18 cellular contexts compared by ENCODE assay signal in genomic region chr9:35579130-35579529, GRCh38. TPM values are rescaled to one million over a fixed set of nuclear protein-coding genes. Genes with fewer than 3 reads are reported as not detected.
DNase-seq lines count a peak whose midpoint lies in the region; ATAC-seq and TF ChIP-seq lines count a peak whose summit lies in the region.
"Had no signal": no experiment of that assay in that cellular context is flagged by ENCODE, and none has a peak within 500 bp of the region (broad histone marks: within the 10 kb centered on the region; RNA-seq: fewer than 3 reads in every experiment).

No MANE protein-coding gene starts in this region.

- H3K4me3 Mint-ChIP-seq in activated B cell treated with CpG ODN at 0.5 μM for 24 hours: no peak overlapping the region
- H3K4me3 Mint-ChIP-seq in stimulated activated naive CD8-positive, alpha-beta T cell treated with anti-CD3 and anti-CD28 coated beads, Interleukin-15, Interleukin-2, amounts not matched to agents 100 ng/mL and 50 ng/mL, for 24 hours: no peak overlapping the region
- H3K4me3 Mint-ChIP-seq: nephron progenitor cell, T-cell had no signal

- peak in 2 of 3 donors; percentile 14 to 40 for DNase-seq in stimulated activated CD4-positive, alpha-beta T cell treated with anti-CD3 and anti-CD28 coated beads, Interleukin-12 subunit alpha, Interleukin-12 subunit beta, amount 100 ng/mL, for 48 hours (ENCODE audit: low read depth in 2 of 3, low spot score in 1 of 3)
- DNase-seq in stimulated activated CD4-positive, alpha-beta T cell treated with anti-CD3 and anti-CD28 coated beads, Interleukin-4, amount 100 ng/mL, for 4 hours: no peak
- no peak for DNase-seq in activated B cell treated with CpG ODN at 0.5 μM for 24 hours
- DNase-seq in epithelial cell of proximal tubule (ENCODE audit: low read depth): peak; percentile 2
- no peak for DNase-seq in cerebellar cortex (ENCODE audit: low spot score)
- DNase-seq in caudate nucleus (lab: John Stamatoyannopoulos, UW): no peak
- DNase-seq: BE2C, GF-D8, heart right ventricle, islet precursor cell, NCI-H1694 treated with DMSO at 0.1 percent for 48 hours, nephron progenitor cell, psoas muscle, T-cell had no signal

- peak overlapping the region; percentile 60 for H3K27ac Mint-ChIP-seq in activated B cell treated with CpG ODN at 0.5 μM for 24 hours
- peak overlapping the region; percentile 67 for H3K27ac Mint-ChIP-seq in stimulated activated naive CD8-positive, alpha-beta T cell treated with anti-CD3 and anti-CD28 coated beads, Interleukin-15, Interleukin-2, amounts not matched to agents 100 ng/mL and 50 ng/mL, for 24 hours
- H3K27ac Mint-ChIP-seq: nephron progenitor cell, T-cell had no signal

- CTCF ChIA-PET in activated B cell treated with CpG ODN at 0.5 μM for 24 hours (lab: Charles Lee): no interaction called here

- H3K27me3 Mint-ChIP-seq in activated B cell treated with CpG ODN at 0.5 μM for 24 hours: no peaks in the 10 kb centered on the region
- no peaks in the 10 kb centered on the region for H3K27me3 Mint-ChIP-seq in stimulated activated naive CD8-positive, alpha-beta T cell treated with anti-CD3 and anti-CD28 coated beads, Interleukin-15, Interleukin-2, amounts not matched to agents 100 ng/mL and 50 ng/mL, for 24 hours
- H3K27me3 Mint-ChIP-seq: T-cell had no signal

- peaks cover 14% of the 10 kb centered on the region for H3K9me3 Mint-ChIP-seq in activated B cell treated with CpG ODN at 0.5 μM for 24 hours
- H3K9me3 Mint-ChIP-seq in stimulated activated naive CD8-positive, alpha-beta T cell treated with anti-CD3 and anti-CD28 coated beads, Interleukin-15, Interleukin-2, amounts not matched to agents 100 ng/mL and 50 ng/mL, for 24 hours: peaks cover 27% of the 10 kb centered on the region

- H3K4me3 ChIP-seq in epithelial cell of proximal tubule (ENCODE audit: low read depth, low read length): no peak overlapping the region
- H3K4me3 ChIP-seq: cardiac muscle cell, heart right ventricle, psoas muscle, tibial nerve had no signal

- peaks cover 10% of the 10 kb centered on the region for H3K36me3 Mint-ChIP-seq in activated B cell treated with CpG ODN at 0.5 μM for 24 hours (ENCODE audit: low read depth)
- H3K36me3 Mint-ChIP-seq in stimulated activated naive CD8-positive, alpha-beta T cell treated with anti-CD3 and anti-CD28 coated beads, Interleukin-15, Interleukin-2, amounts not matched to agents 100 ng/mL and 50 ng/mL, for 24 hours (ENCODE audit: low read depth): peaks cover 39% of the 10 kb centered on the region

- intact Hi-C loops in activated B cell treated with CpG ODN at 0.5 μM for 24 hours (cut with micrococcal nuclease): no loop called here

- POLR2A ChIA-PET in activated B cell treated with CpG ODN at 0.5 μM for 24 hours (lab: Charles Lee): no interaction called here

- no peaks in the 10 kb centered on the region for H3K4me1 Mint-ChIP-seq in activated B cell treated with CpG ODN at 0.5 μM for 24 hours
- peaks cover 29% of the 10 kb centered on the region for H3K4me1 Mint-ChIP-seq in stimulated activated naive CD8-positive, alpha-beta T cell treated with anti-CD3 and anti-CD28 coated beads, Interleukin-15, Interleukin-2, amounts not matched to agents 100 ng/mL and 50 ng/mL, for 24 hours (ENCODE audit: low read depth)
- H3K4me1 Mint-ChIP-seq: nephron progenitor cell had no signal

- H3K27ac ChIP-seq in caudate nucleus (ENCODE audit: low read depth, low read length): no peak overlapping the region
- H3K27ac ChIP-seq: cardiac muscle cell, heart right ventricle, psoas muscle, tibial nerve had no signal

- ATAC-seq in activated B cell treated with CpG ODN at 0.5 μM for 24 hours (ENCODE audit: low read depth): peak; percentile 64
- ATAC-seq: heart right ventricle, T-cell had no signal

- TF ChIP-seq CTCF in activated B cell treated with CpG ODN at 0.5 μM for 24 hours (IDR thresholded peaks at IDR 0.05) (no peak), epithelial cell of proximal tubule (conservative IDR thresholded peaks at IDR 0.05; ENCODE audit: low read depth, low read length) (no peak)

RNA-seq across cellular contexts. Expression of gene TESK1, which starts 25.9 kb away (rescaled TPM):
- total RNA-seq in activated B cell treated with CpG ODN at 0.5 μM for 24 hours (48.7 and 51.9 TPM in 2 replicates), epithelial cell of proximal tubule (23.5 and 24.0 TPM in 2 replicates)

RNA-seq across cellular contexts. Expression of gene CD72, which starts 39.1 kb away (rescaled TPM):
- total RNA-seq in activated B cell treated with CpG ODN at 0.5 μM for 24 hours (118 and 125 TPM in 2 replicates), epithelial cell of proximal tubule (0.51 and 1.2 TPM in 2 replicates)
- total RNA-seq: NCI-H460 had no signal

Comparison
In these comparisons a context has a peak if more than half of its experiments do, and no peak if none do; other contexts are left out.
1. DNase-seq: peak in stimulated activated CD4-positive, alpha-beta T cell treated with anti-CD3 and anti-CD28 coated beads, Interleukin-12 subunit alpha, Interleukin-12 subunit beta, amount 100 ng/mL, for 48 hours (2 of 3) and epithelial cell of proximal tubule (single experiment); none in stimulated activated CD4-positive, alpha-beta T cell treated with anti-CD3 and anti-CD28 coated beads, Interleukin-4, amount 100 ng/mL, for 4 hours (0 of 2), activated B cell treated with CpG ODN at 0.5 μM for 24 hours (single experiment), cerebellar cortex (single experiment) and caudate nucleus (0 of 61).
2. RNA of gene CD72, which starts 39.1 kb away (total RNA-seq): 118 to 125 TPM in activated B cell treated with CpG ODN at 0.5 μM for 24 hours; 0.51 to 1.2 TPM in epithelial cell of proximal tubule; every median in the first group is over 10 times any median in the second.